Comparison of ENCODE assay signal across 9 cellular contexts in genomic region chr16:85688586-85689284, GRCh38. TPM values are rescaled to one million over a fixed set of nuclear protein-coding genes. Genes with fewer than 3 reads are reported as not detected.
A peak's percentile ranks its signal among the peaks of the same experiment; 100 is the strongest.
DNase-seq lines count a peak whose midpoint lies in the region; ATAC-seq and TF ChIP-seq lines count a peak whose summit lies in the region.
"Had no signal": no experiment of that assay in that cellular context is flagged by ENCODE, and none has a peak within 500 bp of the region (broad histone marks: within the 10 kb centered on the region; RNA-seq: fewer than 3 reads in every experiment).

GINS2 (minus strand) TSS chr16:85688954; CDS start chr16:85688898, 56 bp downstream.

- no peaks in the 10 kb centered on the region for H3K9me3 ChIP-seq in colonic mucosa

- no peaks in the 10 kb centered on the region for H3K27me3 ChIP-seq in colonic mucosa

- TF ChIP-seq CTCF in colonic mucosa (IDR thresholded peaks at IDR 0.05) = no peak

- H3K9ac ChIP-seq in colonic mucosa (ENCODE audit: low read depth in 2 of 2, low read length in 2 of 2) = peak within 1 kb of the TSS; percentile 38 to 55

- H3K4me3 ChIP-seq in colonic mucosa = peak within 1 kb of the TSS; percentile 65

- H3K4me1 ChIP-seq in colonic mucosa = no peaks in the 10 kb centered on the region

- peak; percentile 97 for ATAC-seq in GM19043 (IDR thresholded peaks at IDR 0.05; ENCODE audit: low read depth, unreplicated experiment)
- peak; percentile 92 for ATAC-seq in HG03342 (IDR thresholded peaks at IDR 0.05; ENCODE audit: unreplicated experiment)

- DNase-seq in AG20443 (ENCODE audit: low spot score) (peak; percentile 100), NCI-H524 treated with DMSO at 0.1 percent for 48 hours (lab: John Stamatoyannopoulos, UW) (peak; percentile 61), colonic mucosa (peak; percentile 91), left kidney (ENCODE audit: low read depth, low spot score) (peak; percentile 97)
- DNase-seq in activated CD4-positive, alpha-beta T cell treated with anti-CD3 and anti-CD28 coated beads for 4 hours = peak; percentile 87 to 90
- DNase-seq in stimulated activated CD4-positive, alpha-beta T cell treated with anti-CD3 and anti-CD28 coated beads, Interleukin-1b, Interleukin-23, amount 100 ng/mL, for 4 hours (ENCODE audit: low read depth in 2 of 2) = peak; percentile 79 to 89

- H3K36me3 ChIP-seq in colonic mucosa = no peaks in the 10 kb centered on the region

- H3K27ac ChIP-seq in colonic mucosa = no peak within 1 kb of the TSS
- H3K27ac ChIP-seq: VCaP had no signal

- intact Hi-C loops in colonic mucosa (cut with DNase I) = no loop called here

RNA-seq across cellular contexts. Expression of gene GINS2, which starts in this region (rescaled TPM):
- total RNA-seq in colonic mucosa = 10 to 100 TPM in 1 of 2 donors, 1 to 10 TPM in 1; 6.1 to 39.9 TPM
